Comparison of ENCODE assay signal across 14 cellular contexts in the genomic region with DNA sequence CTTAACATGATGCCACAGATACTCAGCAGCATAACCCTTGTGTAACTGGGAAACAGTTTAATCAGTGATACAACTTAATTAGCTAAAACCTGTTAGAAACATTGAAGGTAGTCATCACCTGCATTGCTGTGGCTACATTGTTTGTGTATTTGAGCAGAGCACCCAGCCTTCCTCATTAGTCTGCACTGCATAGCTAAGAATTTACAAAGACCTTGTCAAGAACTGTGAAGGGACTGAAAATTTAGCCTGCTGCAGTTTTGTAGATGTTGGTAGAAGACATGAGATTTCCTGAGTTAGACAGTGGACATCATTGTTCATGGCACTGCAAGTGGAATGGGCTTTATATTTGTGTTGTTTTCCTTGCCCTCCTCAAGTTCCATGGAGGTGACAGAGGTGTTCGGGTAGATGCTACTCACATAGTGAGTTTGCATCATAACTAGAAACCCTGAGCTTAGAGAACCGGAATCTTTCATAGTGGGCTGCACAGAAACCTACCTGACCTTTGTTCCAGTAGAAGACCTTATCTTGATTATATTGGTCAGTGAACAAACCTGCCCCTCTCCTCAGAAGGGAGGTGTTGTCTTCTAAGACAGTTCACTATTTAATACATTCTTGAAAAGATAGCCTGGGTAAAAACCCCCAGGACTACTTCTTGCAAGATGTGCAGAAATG. TPM values are rescaled to one million over a fixed set of nuclear protein-coding genes. Genes with fewer than 3 reads are reported as not detected.
DNase-seq lines count a peak whose midpoint lies in the region; ATAC-seq and TF ChIP-seq lines count a peak whose summit lies in the region.
"Had no signal": no experiment of that assay in that cellular context is flagged by ENCODE, and none has a peak within 500 bp of the region (broad histone marks: within the 10 kb centered on the region; RNA-seq: fewer than 3 reads in every experiment).

No MANE protein-coding gene starts in this region.

- H3K27me3 Mint-ChIP-seq in stimulated activated naive CD8-positive, alpha-beta T cell treated with anti-CD3 and anti-CD28 coated beads, Interleukin-15, amount 100 ng/mL, for 72 hours = no peaks in the 10 kb centered on the region
- H3K27me3 Mint-ChIP-seq in naive thymus-derived CD8-positive, alpha-beta T cell = no peaks in the 10 kb centered on the region
- H3K27me3 Mint-ChIP-seq in mesothelial cell of epicardium (ENCODE audit: low read depth) = no peaks in the 10 kb centered on the region
- H3K27me3 Mint-ChIP-seq: dendritic cell treated with granulocyte-macrophage colony-stimulating factor and Interleukin-4, amounts not matched to agents 40 ng/mL and 50 ng/mL, for 4 days had no signal

- no peak overlapping the region for H3K27ac Mint-ChIP-seq in stimulated activated naive CD8-positive, alpha-beta T cell treated with anti-CD3 and anti-CD28 coated beads, Interleukin-15, amount 100 ng/mL, for 72 hours
- H3K27ac Mint-ChIP-seq in naive thymus-derived CD8-positive, alpha-beta T cell = peak overlapping the region in 1 of 10 donors; percentile 54
- no peak overlapping the region for H3K27ac Mint-ChIP-seq in mesothelial cell of epicardium
- H3K27ac Mint-ChIP-seq: dendritic cell treated with granulocyte-macrophage colony-stimulating factor and Interleukin-4, amounts not matched to agents 40 ng/mL and 50 ng/mL, for 4 days had no signal

- H3K36me3 Mint-ChIP-seq in naive thymus-derived CD8-positive, alpha-beta T cell = peaks cover 0 to 3% (median 0%) of the 10 kb centered on the region in 3 donors
- no peaks in the 10 kb centered on the region for H3K36me3 Mint-ChIP-seq in mesothelial cell of epicardium

- H3K4me3 Mint-ChIP-seq in stimulated activated naive CD8-positive, alpha-beta T cell treated with anti-CD3 and anti-CD28 coated beads, Interleukin-15, amount 100 ng/mL, for 72 hours = no peak overlapping the region
- H3K4me3 Mint-ChIP-seq in naive thymus-derived CD8-positive, alpha-beta T cell = peak overlapping the region in 8 of 10 donors; percentile 11 to 61 (median 32)
- H3K4me3 Mint-ChIP-seq in mesothelial cell of epicardium = no peak overlapping the region
- H3K4me3 Mint-ChIP-seq: dendritic cell treated with granulocyte-macrophage colony-stimulating factor and Interleukin-4, amounts not matched to agents 40 ng/mL and 50 ng/mL, for 4 days had no signal

- peak; percentile 66 for ATAC-seq in stimulated activated naive CD8-positive, alpha-beta T cell treated with anti-CD3 and anti-CD28 coated beads, Interleukin-15, Interleukin-2, amounts not matched to agents 100 U/mL and 50 U/mL, for 24 hours
- no peak for ATAC-seq in stimulated activated naive CD8-positive, alpha-beta T cell treated with anti-CD3 and anti-CD28 coated beads, Interleukin-15, amount 100 ng/mL, for 72 hours
- no peak for ATAC-seq in naive thymus-derived CD8-positive, alpha-beta T cell

- no peak for DNase-seq in stimulated activated naive CD8-positive, alpha-beta T cell treated with anti-CD3 and anti-CD28 coated beads, Interleukin-15, Interleukin-2, amounts not matched to agents 100 U/mL and 50 U/mL, for 24 hours
- DNase-seq in stimulated activated naive CD8-positive, alpha-beta T cell treated with anti-CD3 and anti-CD28 coated beads, Interleukin-15, amount 100 ng/mL, for 72 hours = no peak
- DNase-seq in astrocyte of the hippocampus (ENCODE audit: low read depth, low spot score) (peak; percentile 21), mesothelial cell of epicardium (ENCODE audit: low spot score in 2 of 2, unreplicated experiment in 2 of 2) (no peak), NAMALWA (ENCODE audit: low spot score) (no peak), cortex of kidney (lab: John Stamatoyannopoulos, UW) (no peak), HT-29 (ENCODE audit: low spot score) (no peak)
- no peak for DNase-seq in naive thymus-derived CD8-positive, alpha-beta T cell
- DNase-seq: activated CD8-positive, alpha-beta memory T cell treated with anti-CD3 and anti-CD28 coated beads, Interleukin-2, amount 50 U/mL, for 48 hours; amygdala; DMS53; lower lobe of right lung; NCI-H2171 had no signal

- peaks cover 54% of the 10 kb centered on the region for H3K4me1 Mint-ChIP-seq in stimulated activated naive CD8-positive, alpha-beta T cell treated with anti-CD3 and anti-CD28 coated beads, Interleukin-15, amount 100 ng/mL, for 72 hours
- peaks cover 35 to 84% (median 65%) of the 10 kb centered on the region in 4 donors for H3K4me1 Mint-ChIP-seq in naive thymus-derived CD8-positive, alpha-beta T cell
- H3K4me1 Mint-ChIP-seq in mesothelial cell of epicardium = peaks cover 44% of the 10 kb centered on the region

- no peaks in the 10 kb centered on the region for H3K9me3 Mint-ChIP-seq in stimulated activated naive CD8-positive, alpha-beta T cell treated with anti-CD3 and anti-CD28 coated beads, Interleukin-15, amount 100 ng/mL, for 72 hours
- no peaks in the 10 kb centered on the region for H3K9me3 Mint-ChIP-seq in naive thymus-derived CD8-positive, alpha-beta T cell
- H3K9me3 Mint-ChIP-seq in mesothelial cell of epicardium = no peaks in the 10 kb centered on the region
- H3K9me3 Mint-ChIP-seq: dendritic cell treated with granulocyte-macrophage colony-stimulating factor and Interleukin-4, amounts not matched to agents 40 ng/mL and 50 ng/mL, for 4 days had no signal

- TF ChIP-seq CTCF in mesothelial cell of epicardium (IDR thresholded peaks at IDR 0.05; ENCODE audit: unreplicated experiment) = no peak

- POLR2A ChIA-PET in naive thymus-derived CD8-positive, alpha-beta T cell (lab: Charles Lee) = interaction anchor here (0.7 kb wide), 1 partner anchor 13 kb away, joined by 5 read pairs; a partner anchor contains a TSS

RNA-seq across cellular contexts. Expression of a gene that starts 12.5 kb away (rescaled TPM):
- total RNA-seq in naive thymus-derived CD8-positive, alpha-beta T cell = 100 to 1,000 TPM; 119 to 121 TPM
- polyA plus RNA-seq in naive thymus-derived CD8-positive, alpha-beta T cell = 100 to 1,000 TPM; 187 to 214 (median 199) TPM
- 126 to 131 TPM (median 130 TPM) in 3 replicates for total RNA-seq in mesothelial cell of epicardium
- total RNA-seq in HT-29 (2014; rRNA removed; shearing (Covaris generic)) = 299 and 320 TPM in 2 replicates

RNA-seq across cellular contexts. Expression of a gene that starts 40.6 kb away (rescaled TPM):
- total RNA-seq in naive thymus-derived CD8-positive, alpha-beta T cell = not detected
- not detected for polyA plus RNA-seq in naive thymus-derived CD8-positive, alpha-beta T cell
- 0.29 TPM in 1 of 3 replicates, not detected in the others for total RNA-seq in mesothelial cell of epicardium
- not detected in 2 replicates for total RNA-seq in HT-29 (2014; rRNA removed; shearing (Covaris generic))

Comparison
In these comparisons a context has a peak if more than half of its experiments do, and no peak if none do; other contexts are left out.
1. H3K4me3 Mint-ChIP-seq: peak in naive thymus-derived CD8-positive, alpha-beta T cell (8 of 10); none in stimulated activated naive CD8-positive, alpha-beta T cell treated with anti-CD3 and anti-CD28 coated beads, Interleukin-15, amount 100 ng/mL, for 72 hours (0 of 2) and mesothelial cell of epicardium (single experiment).